Comparison of ENCODE assay signal across 16 cellular contexts in the genomic region with DNA sequence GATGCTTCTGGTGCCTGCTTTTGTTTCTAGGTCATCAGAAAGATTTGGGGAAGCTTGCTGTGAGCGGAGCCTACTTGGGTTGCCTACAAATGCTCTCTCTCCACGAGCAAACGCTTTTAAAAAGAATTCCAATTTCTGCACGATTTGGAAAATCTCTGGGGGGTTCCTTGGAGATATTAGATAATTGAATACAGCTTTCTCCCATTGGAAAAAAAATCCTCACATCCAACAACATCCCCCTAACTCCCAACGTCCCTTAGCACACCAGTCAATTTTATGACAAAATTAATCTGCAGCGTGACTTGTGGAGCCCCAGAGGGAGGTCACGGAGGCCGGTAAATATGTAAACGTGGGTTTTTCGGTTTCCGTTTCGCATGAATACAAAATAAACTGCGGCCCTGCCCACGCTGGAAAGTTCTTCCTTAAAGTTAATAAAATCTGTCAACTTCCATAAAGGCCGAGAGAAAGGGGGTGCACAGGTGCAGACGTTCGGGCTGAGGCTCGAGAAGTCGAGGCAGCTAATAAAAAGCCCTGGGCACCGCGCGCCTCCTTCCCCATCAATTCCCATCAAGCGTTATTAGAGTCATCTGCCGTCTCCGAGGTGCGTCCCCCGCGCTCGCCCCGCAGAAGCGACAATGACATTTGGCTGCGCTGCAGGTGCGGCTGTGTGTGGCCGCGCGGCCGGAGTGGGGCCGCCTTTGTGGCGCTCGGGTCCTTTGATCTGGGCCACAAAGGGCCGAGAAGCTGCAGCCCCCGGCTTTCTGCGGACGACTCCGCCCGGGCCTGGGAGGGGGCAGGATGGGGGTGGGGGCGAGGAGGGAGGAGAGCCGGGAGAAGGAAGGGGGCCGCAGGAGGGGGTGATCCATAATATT. TPM values are rescaled to one million over a fixed set of nuclear protein-coding genes. Genes with fewer than 3 reads are reported as not detected.
DNase-seq lines count a peak whose midpoint lies in the region; ATAC-seq, FAIRE-seq and TF ChIP-seq lines count a peak whose summit lies in the region.
"Had no signal": no experiment of that assay in that cellular context is flagged by ENCODE, and none has a peak within 500 bp of the region (broad histone marks: within the 10 kb centered on the region; RNA-seq: fewer than 3 reads in every experiment).

No MANE protein-coding gene starts in this region.

- no peaks in the 10 kb centered on the region for H3K79me2 ChIP-seq in H1 (ENCODE audit: control insufficient read depth in 1 of 2, insufficient read depth in 2 of 2, low read length in 2 of 2)
- H3K79me2 ChIP-seq in neural progenitor cell (ENCODE audit: low read depth) = no peaks in the 10 kb centered on the region
- H3K79me2 ChIP-seq in mammary epithelial cell (ENCODE audit: insufficient read depth, low read length) = no peaks in the 10 kb centered on the region

- H2AFZ ChIP-seq in H1 (ENCODE audit: low read length) (no peak overlapping the region), neural progenitor cell (replicated peaks) (no peak overlapping the region), mammary epithelial cell (ENCODE audit: low read depth, low read length) (no peak overlapping the region)

- no peak overlapping the region for H3K14ac ChIP-seq in H1 (ENCODE audit: insufficient read length)

- no peak overlapping the region for H3K9ac ChIP-seq in H1 (replicated peaks in 1 of 4; ENCODE audit: extremely low read depth in 1 of 4, low read depth in 3 of 4, low read length in 3 of 4)
- H3K9ac ChIP-seq in neural progenitor cell = no peak overlapping the region
- H3K9ac ChIP-seq in mammary epithelial cell (ENCODE audit: insufficient read depth, low read length) = no peak overlapping the region

- TF ChIP-seq EP300 in H1 (IDR thresholded peaks at IDR 0.05; ENCODE audit: borderline replicate concordance in 1 of 2, low read depth in 2 of 2, low read length in 2 of 2) = no peak

- H2BK20ac ChIP-seq in H1 (ENCODE audit: low read length) = no peak overlapping the region

- H3K36me3 ChIP-seq in H1 (ENCODE audit: control insufficient read depth in 2 of 4, insufficient read depth in 4 of 4, low read length in 3 of 4) (no peaks in the 10 kb centered on the region), neural progenitor cell (no peaks in the 10 kb centered on the region), mammary epithelial cell (ENCODE audit: insufficient read depth, low read length) (no peaks in the 10 kb centered on the region)
- H3K36me3 ChIP-seq: ascending aorta, heart left ventricle had no signal

- dilution Hi-C loops in mammary epithelial cell (cut with HindIII; ENCODE audit: low sequenced_read_pairs) = no loop called here

- H4K5ac ChIP-seq in H1 (ENCODE audit: insufficient read length, low read depth, low read length) = no peak overlapping the region

- no peak overlapping the region for H2BK5ac ChIP-seq in H1 (ENCODE audit: low read depth, low read length)

- CTCF ChIA-PET in H1 (lab: Charles Lee; ENCODE audit: partially characterized antibody) = interaction anchor here (1.0 to 1.4 kb wide), 3 partner anchors 10 to 72 kb away, joined by 3 to 9 read pairs (median 3); no protein-coding TSS in a partner anchor
- CTCF ChIA-PET in mammary epithelial cell (lab: Charles Lee; ENCODE audit: low non-redundant PET) = no interaction called here

- no peak overlapping the region for H2BK120ac ChIP-seq in H1 (replicated peaks; ENCODE audit: low read depth, low read length)

- no peak overlapping the region for H2BK15ac ChIP-seq in H1 (ENCODE audit: low read length)

- peak overlapping the region; percentile 60; the same call in 1 of the 2 replicates for H4K8ac ChIP-seq in H1 (ENCODE audit: extremely low read depth, insufficient read depth, low read length)

- peaks cover 4% of the 10 kb centered on the region; the same call in 1 of the 2 replicates for H3K23me2 ChIP-seq in H1 (ENCODE audit: low read depth, low read length)

- in situ Hi-C loops in GM13977 (cut with MboI; ENCODE audit: low pct_unique_long_range_greater_than_20kb, low sequenced_read_pairs, unreplicated experiment) = no loop called here
- in situ Hi-C loops in mammary epithelial cell (cut with MboI; ENCODE audit: low sequenced_read_pairs in 2 of 2) = no loop called here

- peak overlapping the region; percentile 77 for H3K4me3 Mint-ChIP-seq in neural progenitor cell

- no TSS peak for BruUV-seq in mammary epithelial cell (replicated peaks; lab: Mats Ljungman, UMichigan)

- H3K4me3 ChIP-seq in H1 (ENCODE audit: extremely low read depth in 1 of 4, insufficient read depth in 2 of 4, low read depth in 3 of 4, low read length in 4 of 4) (peak overlapping the region in 3 of 4 experiments; percentile 19 to 56 (median 26); a peak in 7 of 8 replicates), neural progenitor cell (peak overlapping the region; percentile 41), mammary epithelial cell (replicated peaks in 1 of 3; ENCODE audit: insufficient read depth in 1 of 3, low read depth in 2 of 3, low read length in 3 of 3) (no peak overlapping the region)
- H3K4me3 ChIP-seq: ascending aorta had no signal

- peaks cover 22% of the 10 kb centered on the region for H3K27me3 Mint-ChIP-seq in neural progenitor cell (ENCODE audit: insufficient read depth, low read depth)

- H4K20me1 ChIP-seq in H1 (replicated peaks in 1 of 2; ENCODE audit: control insufficient read depth in 1 of 2, insufficient read depth in 2 of 2, low read length in 2 of 2) (no peaks in the 10 kb centered on the region), neural progenitor cell (ENCODE audit: low read depth) (peaks cover 5% of the 10 kb centered on the region), mammary epithelial cell (ENCODE audit: insufficient read depth, low read length) (no peaks in the 10 kb centered on the region)

- peaks cover 6 to 17% (median 11%) of the 10 kb centered on the region in 4 experiments for H3K4me1 ChIP-seq in H1 (replicated peaks in 1 of 4; ENCODE audit: control insufficient read depth in 3 of 4, insufficient read depth in 4 of 4, low read length in 3 of 4)
- peaks cover 42% of the 10 kb centered on the region for H3K4me1 ChIP-seq in neural progenitor cell
- no peaks in the 10 kb centered on the region for H3K4me1 ChIP-seq in mammary epithelial cell (ENCODE audit: insufficient read depth, low read length)
- H3K4me1 ChIP-seq: ascending aorta had no signal

- no peak overlapping the region for H3K18ac ChIP-seq in H1 (ENCODE audit: extremely low read depth, low read length)

- no peak for TF ChIP-seq RAD21 in H1 (IDR thresholded peaks at IDR 0.05 in 1 of 2, conservative IDR thresholded peaks at IDR 0.05 in 1 of 2; ENCODE audit: low read depth in 2 of 2, low read length in 2 of 2)

- H4K91ac ChIP-seq in H1 (replicated peaks; ENCODE audit: insufficient read length, low read length) = no peak overlapping the region

- POLR2A ChIA-PET in H1 (lab: Charles Lee; ENCODE audit: partially characterized antibody) = interaction anchor here (0.9 kb wide), 1 partner anchor 23 kb away, joined by 4 read pairs; no protein-coding TSS in a partner anchor

- no peaks in the 10 kb centered on the region for H3K36me3 Mint-ChIP-seq in neural progenitor cell
- H3K36me3 Mint-ChIP-seq: CD14-positive monocyte had no signal

- peaks cover 72% of the 10 kb centered on the region for H3K4me1 Mint-ChIP-seq in neural progenitor cell
- H3K4me1 Mint-ChIP-seq: CD14-positive monocyte had no signal

- H3K9me3 Mint-ChIP-seq in neural progenitor cell = no peaks in the 10 kb centered on the region

- H3K4ac ChIP-seq in H1 (replicated peaks; ENCODE audit: insufficient read length, low read depth, low read length) = no peak overlapping the region

- H3K79me1 ChIP-seq in H1 (ENCODE audit: low read depth, low read length) = no peaks in the 10 kb centered on the region

- H2AK5ac ChIP-seq in H1 (ENCODE audit: low read depth, low read length) = no peak overlapping the region

- DNase-seq in GM13977 (ENCODE audit: low spot score) (peak; percentile 32), H1 (ENCODE audit: low read depth in 1 of 2, low spot score in 2 of 2) (no peak), neural progenitor cell (ENCODE audit: low spot score) (peak; percentile 87), mammary epithelial cell (no peak)
- no peak for DNase-seq in activated CD4-positive, CD25-positive, alpha-beta regulatory T cell (lab: John Stamatoyannopoulos, UW)
- DNase-seq: activated CD4-positive, CD25-positive, alpha-beta regulatory T cell treated with anti-CD3 and anti-CD28 coated beads, Interleukin-2, amount 50 U/mL, for 72 hours; heart left ventricle; KG1; NCI-H2029 had no signal

- intact Hi-C loops in mammary epithelial cell (cut with micrococcal nuclease) = no loop called here

- H3K27me3 ChIP-seq in H1 (replicated peaks in 1 of 4; ENCODE audit: control insufficient read depth in 3 of 4, extremely low read depth in 1 of 4, insufficient read depth in 3 of 4, low read length in 3 of 4) = peaks cover 2 to 10% (median 8%) of the 10 kb centered on the region in 4 experiments
- peaks cover 41% of the 10 kb centered on the region for H3K27me3 ChIP-seq in neural progenitor cell
- peaks cover 32% of the 10 kb centered on the region for H3K27me3 ChIP-seq in mammary epithelial cell (ENCODE audit: insufficient read depth, low read length)
- H3K27me3 ChIP-seq: ascending aorta had no signal

- H3K27ac Mint-ChIP-seq in neural progenitor cell = no peak overlapping the region
- H3K27ac Mint-ChIP-seq: CD14-positive monocyte had no signal

- no peak overlapping the region for H3K23ac ChIP-seq in H1 (ENCODE audit: insufficient read length)

- ATAC-seq in HG02642 (IDR thresholded peaks at IDR 0.05; ENCODE audit: poor library complexity, unreplicated experiment) (peak; percentile 48), HG03520 (IDR thresholded peaks at IDR 0.05; ENCODE audit: unreplicated experiment) (no peak), HG02763 (IDR thresholded peaks at IDR 0.05; ENCODE audit: unreplicated experiment) (no peak)
- ATAC-seq: heart left ventricle had no signal

- TF ChIP-seq POLR2A in H1 (IDR thresholded peaks at IDR 0.05; ENCODE audit: control extremely low read depth in 1 of 2, low read depth in 2 of 2, low read length in 2 of 2) = no peak

- no peak overlapping the region for H3K27ac ChIP-seq in H1 (ENCODE audit: low read depth, low read length)
- H3K27ac ChIP-seq in neural progenitor cell = no peak overlapping the region
- H3K27ac ChIP-seq in mammary epithelial cell (ENCODE audit: insufficient read depth, low read depth, low read length) = no peak overlapping the region
- H3K27ac ChIP-seq: ascending aorta, heart left ventricle had no signal

- no peaks in the 10 kb centered on the region; a peak in 1 of 4 replicates for H3K9me3 ChIP-seq in H1 (ENCODE audit: insufficient read depth in 2 of 2, low read depth in 1 of 2, low read length in 1 of 2)
- no peaks in the 10 kb centered on the region for H3K9me3 ChIP-seq in neural progenitor cell (ENCODE audit: low read depth)
- no peaks in the 10 kb centered on the region for H3K9me3 ChIP-seq in mammary epithelial cell (replicated peaks; ENCODE audit: insufficient read depth, low read length)
- H3K9me3 ChIP-seq: ascending aorta had no signal

- 7% methylated on average over 41 of the region's 49 CpGs; no CpG with 5 or more reads in 1 of the 2 experiments for WGBS in H1 (ENCODE audit: extremely low coverage in 1 of 2, insufficient coverage in 1 of 2, insufficient read length in 1 of 2, insufficient replicate concordance in 2 of 2, low coverage in 1 of 2, low lambda C conversion rate in 2 of 2, missing lambda C conversion rate in 1 of 2), 2 experiments
- 13% methylated on average over 30 of the region's 49 CpGs for WGBS in mammary epithelial cell (ENCODE audit: low coverage, missing lambda C conversion rate)

- H3K56ac ChIP-seq in H1 (replicated peaks; ENCODE audit: insufficient read length, low read depth, low read length) = no peak overlapping the region

- no peak overlapping the region for H2BK12ac ChIP-seq in H1 (ENCODE audit: low read depth, low read length)

- TF ChIP-seq CTCF in GM13977 (IDR thresholded peaks at IDR 0.05; ENCODE audit: extremely low read depth, insufficient read depth, missing control alignments) = no peak
- no peak for TF ChIP-seq CTCF in H1 (IDR thresholded peaks at IDR 0.05; ENCODE audit: control extremely low read depth in 1 of 3, insufficient read depth in 1 of 3, low read depth in 1 of 3, low read length in 3 of 3)
- no peak for TF ChIP-seq CTCF in neural progenitor cell (IDR thresholded peaks at IDR 0.05)
- TF ChIP-seq CTCF in mammary epithelial cell (conservative IDR thresholded peaks at IDR 0.05 in 1 of 2, IDR thresholded peaks at IDR 0.05 in 1 of 2; ENCODE audit: extremely low read depth in 1 of 2, insufficient read depth in 1 of 2, low read depth in 1 of 2, low read length in 2 of 2) = no peak

- peaks cover 20% of the 10 kb centered on the region for H3F3A ChIP-seq in neural progenitor cell (ENCODE audit: low read depth)

- peak overlapping the region; percentile 53 to 80 for H3K4me2 ChIP-seq in H1 (ENCODE audit: insufficient read depth in 1 of 2, low read depth in 2 of 2, low read length in 2 of 2)
- peak overlapping the region; percentile 79 for H3K4me2 ChIP-seq in neural progenitor cell
- H3K4me2 ChIP-seq in mammary epithelial cell (ENCODE audit: insufficient read depth, low read depth, low read length) = no peak overlapping the region

- peak; percentile 36 for FAIRE-seq in H1 (lab: Jason Lieb, UNC)

RNA-seq across cellular contexts. Expression of a gene that starts 37.6 kb away (rescaled TPM):
- total RNA-seq in H1 (2021; fragmentation: NEBNext Ultra II Directional; extraction: Animal tissue kit (Norgen Biotek cat#: 25700)) = 54.3 and 56.8 TPM in 2 replicates
- polyA plus RNA-seq in H1 (2011; rRNA removed) (33.7 and 40.5 TPM in 2 replicates), mammary epithelial cell (0.56 TPM)
- 29.6 TPM for polyA plus RNA-seq in H1 (2011; cell fraction: cytosol; rRNA removed)
- polyA plus RNA-seq in H1 (2011; cell fraction: nucleus; rRNA removed) = 55.1 TPM
- 44.6 to 47.3 TPM (median 46.1 TPM) in 4 replicates for polyA plus RNA-seq in H1 (2012, experiment 1 of 2)
- 9.7 TPM for polyA plus RNA-seq in H1 (2012, experiment 2 of 2)
- 31.3 TPM for polyA plus RNA-seq in H1 (2013, experiment 1 of 2)
- polyA plus RNA-seq in H1 (2013, experiment 2 of 2) = 31.7 TPM
- 39.5 and 43.2 TPM in 2 replicates for polyA minus RNA-seq in H1 (2011; rRNA and poly(A)+ RNA removed)
- polyA minus RNA-seq in H1 (2011; cell fraction: cytosol; rRNA and poly(A)+ RNA removed) = 29.9 TPM
- polyA minus RNA-seq in H1 (2011; cell fraction: nucleus; rRNA and poly(A)+ RNA removed) = 19.5 TPM
- total RNA-seq in neural progenitor cell (ENCODE audit: low replicate concordance) (50.3 and 70.7 TPM in 2 replicates), mammary epithelial cell (1 to 10 TPM in 1 of 2 donors, not detected in 1; 1.3 TPM)
- 6.7 TPM for polyA minus RNA-seq in mammary epithelial cell
- total RNA-seq: ascending aorta, G401, mononuclear cell had no signal
- polyA plus RNA-seq: CD14-positive monocyte had no signal

Comparison
In these comparisons a context has a peak if more than half of its experiments do, and no peak if none do; other contexts are left out.
1. DNase-seq: peak in GM13977 (single experiment) and neural progenitor cell (single experiment); none in H1 (0 of 2), mammary epithelial cell (single experiment) and activated CD4-positive, CD25-positive, alpha-beta regulatory T cell (0 of 4).
2. H3K4me3 ChIP-seq: peak in H1 (3 of 4) and neural progenitor cell (single experiment); none in mammary epithelial cell (0 of 3).
3. RNA of a gene that starts 37.6 kb away (total RNA-seq): 54.3 to 56.8 TPM in H1 and 50.3 to 70.7 TPM in neural progenitor cell; 1.3 TPM in mammary epithelial cell; every median in the first group is over 10 times any median in the second.